Comparison of ENCODE assay signal across 8 cellular contexts in genomic region chr19:2269244-2270156, GRCh38. TPM values are rescaled to one million over a fixed set of nuclear protein-coding genes. Genes with fewer than 3 reads are reported as not detected.
DNase-seq lines count a peak whose midpoint lies in the region; ATAC-seq and TF ChIP-seq lines count a peak whose summit lies in the region.

No MANE protein-coding gene starts in this region.

- peak; percentile 57 for ATAC-seq in HG03354 (IDR thresholded peaks at IDR 0.05; ENCODE audit: poor library complexity, severe bottlenecking, unreplicated experiment)

- peaks cover 11% of the 10 kb centered on the region for H3K36me3 Mint-ChIP-seq in chondrocyte (ENCODE audit: low read depth)

- TF ChIP-seq CTCF in AG09319 (IDR thresholded peaks at IDR 0.05; ENCODE audit: low read depth, low read length) (no peak), chondrocyte (IDR thresholded peaks at IDR 0.05) (peak; percentile 41)

- peak; percentile 99 for TF ChIP-seq POLR2A in GM18951 (IDR thresholded peaks at IDR 0.05; ENCODE audit: extremely low read depth, insufficient read depth, insufficient read length)

- no peaks in the 10 kb centered on the region for H3K9me3 Mint-ChIP-seq in chondrocyte (ENCODE audit: low read depth)

- DNase-seq in AG09319 (ENCODE audit: extremely low read depth, low read depth) (peak; percentile 93), NCI-H460 (ENCODE audit: extremely low read depth, low read depth) (peak; percentile 90), chondrocyte (ENCODE audit: low spot score) (peak; percentile 98), kidney tubule cell (ENCODE audit: low spot score) (peak; percentile 97)
- peak; percentile 96 to 98 for DNase-seq in activated CD4-positive, alpha-beta T cell treated with anti-CD3 and anti-CD28 coated beads for 24 hours (ENCODE audit: low read depth in 2 of 2)
- DNase-seq in stimulated activated CD4-positive, alpha-beta T cell treated with anti-CD3 and anti-CD28 coated beads, Interleukin-1b, Interleukin-23, amount 100 ng/mL, for 1 hour (ENCODE audit: low read depth in 2 of 2), result peak; percentile 98 to 99

- in situ Hi-C loops in GM18951 (cut with MboI; ENCODE audit: low sequenced_read_pairs, unreplicated experiment), result no loop called here

- peaks cover 40% of the 10 kb centered on the region for H3K4me1 Mint-ChIP-seq in chondrocyte (ENCODE audit: low read depth)

- no peaks in the 10 kb centered on the region for H3K27me3 Mint-ChIP-seq in chondrocyte (ENCODE audit: low read depth)

- peak overlapping the region; percentile 90 for H3K4me3 Mint-ChIP-seq in chondrocyte (ENCODE audit: unreplicated experiment)

- H3K27ac Mint-ChIP-seq in chondrocyte (ENCODE audit: unreplicated experiment), result peak overlapping the region; percentile 93

RNA-seq across cellular contexts. Expression of gene PEAK3, which starts 12.5 kb away (rescaled TPM):
- not detected in 2 replicates for total RNA-seq in NCI-H460 (2014; rRNA removed; shearing (Covaris generic))
- not detected in 2 replicates for polyA plus RNA-seq in NCI-H460 (2014; cell fraction: nucleus; rRNA removed)
- total RNA-seq in chondrocyte, result 0.31 to 0.50 TPM (median 0.38 TPM) in 3 replicates

RNA-seq across cellular contexts. Expression of gene JSRP1, which starts 13.3 kb away (rescaled TPM):
- total RNA-seq in NCI-H460 (2014; rRNA removed; shearing (Covaris generic)), result not detected in 2 replicates
- not detected in 2 replicates for polyA plus RNA-seq in NCI-H460 (2014; cell fraction: nucleus; rRNA removed)
- 0.42 to 0.51 TPM in 2 of 3 replicates, not detected in the other for total RNA-seq in chondrocyte

RNA-seq across cellular contexts. Expression of gene AMH, which starts 20.4 kb away (rescaled TPM):
- 5.8 and 6.2 TPM in 2 replicates for total RNA-seq in NCI-H460 (2014; rRNA removed; shearing (Covaris generic))
- 74.1 and 90.9 TPM in 2 replicates for polyA plus RNA-seq in NCI-H460 (2014; cell fraction: nucleus; rRNA removed)
- 10.2 to 18.8 TPM (median 10.8 TPM) in 3 replicates for total RNA-seq in chondrocyte

RNA-seq across cellular contexts. Expression of gene SF3A2, which starts 32.9 kb away (rescaled TPM):
- 29.9 and 31.4 TPM in 2 replicates for total RNA-seq in NCI-H460 (2014; rRNA removed; shearing (Covaris generic))
- 61.6 and 75.6 TPM in 2 replicates for polyA plus RNA-seq in NCI-H460 (2014; cell fraction: nucleus; rRNA removed)
- 71.2 to 81.5 TPM (median 74.9 TPM) in 3 replicates for total RNA-seq in chondrocyte

RNA-seq across cellular contexts. Expression of gene PLEKHJ1, which starts 33.4 kb away (rescaled TPM):
- total RNA-seq in NCI-H460 (2014; rRNA removed; shearing (Covaris generic)), result 45.3 and 46.6 TPM in 2 replicates
- polyA plus RNA-seq in NCI-H460 (2014; cell fraction: nucleus; rRNA removed), result 166 and 168 TPM in 2 replicates
- total RNA-seq in chondrocyte, result 36.6 to 45.4 TPM (median 42.4 TPM) in 3 replicates

Comparison
In these comparisons a context has a peak if more than half of its experiments do, and no peak if none do; other contexts are left out.
1. Peak in every context shown above with its lines: DNase-seq and ATAC-seq.